10 cellular contexts compared by ENCODE assay signal in the genomic region with DNA sequence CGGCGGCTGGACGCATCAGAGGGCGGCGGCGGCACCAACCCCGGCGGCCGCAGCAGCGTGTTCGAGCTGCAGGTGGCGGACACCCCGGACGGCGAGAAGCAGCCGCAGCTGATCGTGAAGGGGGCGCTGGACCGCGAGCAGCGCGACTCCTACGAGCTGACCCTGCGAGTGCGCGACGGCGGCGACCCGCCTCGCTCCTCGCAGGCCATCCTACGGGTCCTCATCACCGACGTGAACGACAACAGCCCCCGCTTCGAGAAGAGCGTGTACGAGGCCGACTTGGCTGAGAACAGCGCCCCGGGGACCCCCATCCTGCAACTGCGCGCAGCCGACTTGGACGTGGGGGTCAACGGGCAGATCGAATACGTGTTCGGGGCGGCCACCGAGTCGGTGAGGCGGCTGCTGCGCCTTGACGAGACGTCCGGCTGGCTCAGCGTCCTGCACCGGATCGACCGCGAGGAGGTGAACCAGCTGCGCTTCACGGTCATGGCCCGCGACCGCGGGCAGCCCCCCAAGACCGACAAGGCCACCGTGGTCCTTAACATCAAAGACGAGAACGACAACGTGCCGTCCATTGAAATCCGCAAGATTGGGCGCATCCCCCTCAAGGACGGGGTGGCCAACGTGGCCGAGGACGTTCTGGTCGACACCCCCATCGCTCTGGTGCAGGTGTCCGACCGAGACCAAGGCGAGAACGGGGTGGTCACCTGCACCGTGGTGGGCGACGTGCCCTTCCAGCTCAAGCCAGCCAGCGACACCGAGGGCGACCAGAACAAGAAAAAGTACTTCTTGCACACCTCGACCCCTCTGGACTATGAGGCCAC. TPM values are rescaled to one million over a fixed set of nuclear protein-coding genes. Genes with fewer than 3 reads are reported as not detected.
DNase-seq lines count a peak whose midpoint lies in the region; ATAC-seq, FAIRE-seq and TF ChIP-seq lines count a peak whose summit lies in the region.
"Had no signal": no experiment of that assay in that cellular context is flagged by ENCODE, and none has a peak within 500 bp of the region (broad histone marks: within the 10 kb centered on the region; RNA-seq: fewer than 3 reads in every experiment).

No MANE protein-coding gene starts in this region.

- CTCF ChIA-PET in HepG2 (lab: Yijun Ruan, JAX; ENCODE audit: low intra/inter-chr PET ratio, low total read pairs): no interaction called here
- CTCF ChIA-PET in naive thymus-derived CD4-positive, alpha-beta T cell (lab: Charles Lee): no interaction called here

- H3K4me3 ChIP-seq in liver (ENCODE audit: low read depth in 1 of 3, low read length in 3 of 3): peak overlapping the region in 2 of 3 donors; percentile 24 to 51
- no peak overlapping the region for H3K4me3 ChIP-seq in HepG2 (replicated peaks in 1 of 3; ENCODE audit: insufficient read depth in 1 of 3, low read depth in 2 of 3, low read length in 3 of 3)
- peak overlapping the region; percentile 47 to 48 for H3K4me3 ChIP-seq in foreskin fibroblast (ENCODE audit: low read depth in 1 of 2, low read length in 2 of 2)
- H3K4me3 ChIP-seq in neuron (ENCODE audit: low read length): peak overlapping the region; percentile 69
- H3K4me3 ChIP-seq in naive thymus-derived CD4-positive, alpha-beta T cell (ENCODE audit: low read length): no peak overlapping the region

- no peak for TF ChIP-seq EP300 in HepG2 (IDR thresholded peaks at IDR 0.05; ENCODE audit: low read depth in 2 of 2, low read length in 2 of 2)
- TF ChIP-seq EP300 in HepG2 (CRISPR knock-in tag; IDR thresholded peaks at IDR 0.05; ENCODE audit: borderline replicate concordance): no peak

- H3K9me3 Mint-ChIP-seq in naive thymus-derived CD4-positive, alpha-beta T cell: peaks cover 0 to 10% (median 4%) of the 10 kb centered on the region in 11 donors
- H3K9me3 Mint-ChIP-seq: CD8-positive, alpha-beta T cell had no signal

- no peaks in the 10 kb centered on the region for H3K79me2 ChIP-seq in HepG2 (ENCODE audit: insufficient read depth, low read length)

- FAIRE-seq in HepG2 (lab: Jason Lieb, UNC): no peak

- WGBS in liver: 6% methylated on average over 95 of the region's 95 CpGs
- WGBS in HepG2 (ENCODE audit: low lambda C conversion rate): 93% methylated on average over 63 of the region's 95 CpGs

- peaks cover 48 to 58% (median 54%) of the 10 kb centered on the region in 5 donors for H3K27me3 Mint-ChIP-seq in naive thymus-derived CD4-positive, alpha-beta T cell

- H3K4me1 ChIP-seq in liver (ENCODE audit: control insufficient read depth in 4 of 4, insufficient read depth in 4 of 4, low read length in 3 of 4): peaks cover 8 to 42% (median 25%) of the 10 kb centered on the region in 4 donors
- H3K4me1 ChIP-seq in HepG2 (ENCODE audit: insufficient read depth, low read length): peaks cover 9% of the 10 kb centered on the region; the same call in 1 of the 2 replicates
- peaks cover 13% of the 10 kb centered on the region for H3K4me1 ChIP-seq in neuron (ENCODE audit: insufficient read depth, low read length)
- H3K4me1 ChIP-seq in naive thymus-derived CD4-positive, alpha-beta T cell (ENCODE audit: control insufficient read depth in 2 of 2, insufficient read depth in 2 of 2, low read length in 2 of 2): peaks cover 0 to 6% of the 10 kb centered on the region in 2 donors

- BruUV-seq in HepG2 (replicated peaks; lab: Mats Ljungman, UMichigan): no TSS peak

- H3K4me1 Mint-ChIP-seq in naive thymus-derived CD4-positive, alpha-beta T cell: peaks cover 12 to 47% (median 29%) of the 10 kb centered on the region in 7 donors

- H3K36me3 ChIP-seq in liver (ENCODE audit: control insufficient read depth in 4 of 4, insufficient read depth in 3 of 4, low read depth in 1 of 4, low read length in 3 of 4): no peaks in the 10 kb centered on the region
- no peaks in the 10 kb centered on the region for H3K36me3 ChIP-seq in HepG2 (replicated peaks in 1 of 2; ENCODE audit: control insufficient read depth in 1 of 2, insufficient read depth in 2 of 2, low read length in 2 of 2)
- no peaks in the 10 kb centered on the region for H3K36me3 ChIP-seq in neuron (ENCODE audit: insufficient read depth, low read length)
- no peaks in the 10 kb centered on the region for H3K36me3 ChIP-seq in naive thymus-derived CD4-positive, alpha-beta T cell (ENCODE audit: control insufficient read depth in 2 of 3, insufficient read depth in 3 of 3, low read length in 3 of 3)

- H4K20me1 ChIP-seq in HepG2 (ENCODE audit: insufficient read depth, low read length): no peaks in the 10 kb centered on the region

- no peak for DNase-seq in HepG2 (ENCODE audit: low spot score)
- no peak for DNase-seq in foreskin fibroblast
- no peak for DNase-seq in naive thymus-derived CD4-positive, alpha-beta T cell
- DNase-seq: CD8-positive, alpha-beta T cell; naive thymus-derived CD8-positive, alpha-beta T cell had no signal

- H3K9ac ChIP-seq in liver (ENCODE audit: low read depth in 1 of 2, low read length in 2 of 2): no peak overlapping the region
- H3K9ac ChIP-seq in HepG2 (ENCODE audit: insufficient read depth, low read depth, low read length): no peak overlapping the region

- in situ Hi-C loops in HepG2 (cut with HindIII; ENCODE audit: extremely low pct_ligation_motif_present, low pct_unique_long_range_greater_than_20kb): no loop called here

- H3K27me3 ChIP-seq in liver (ENCODE audit: control insufficient read depth in 4 of 4, insufficient read depth in 4 of 4, low read length in 3 of 4) (peaks cover 0 to 14% (median 7%) of the 10 kb centered on the region in 4 donors), HepG2 (ENCODE audit: control insufficient read depth in 1 of 2, insufficient read depth in 2 of 2, low read length in 2 of 2) (peaks cover 4 to 31% of the 10 kb centered on the region in 2 experiments; a peak in 4 of 5 replicates), neuron (ENCODE audit: insufficient read depth, low read length) (no peaks in the 10 kb centered on the region)
- peaks cover 0 to 3% of the 10 kb centered on the region in 2 donors for H3K27me3 ChIP-seq in naive thymus-derived CD4-positive, alpha-beta T cell (ENCODE audit: control insufficient read depth in 2 of 2, insufficient read depth in 2 of 2, low read length in 2 of 2)

- H3K27ac Mint-ChIP-seq in naive thymus-derived CD4-positive, alpha-beta T cell: no peak overlapping the region
- H3K27ac Mint-ChIP-seq: CD8-positive, alpha-beta T cell; naive thymus-derived CD8-positive, alpha-beta T cell had no signal

- H3K9me3 ChIP-seq in liver (ENCODE audit: control insufficient read depth in 4 of 4, low read length in 3 of 4) (peaks cover 0 to 2% (median 0%) of the 10 kb centered on the region in 4 donors), HepG2 (ENCODE audit: low read length) (no peaks in the 10 kb centered on the region), neuron (ENCODE audit: low read length) (peaks cover 11% of the 10 kb centered on the region)
- H3K9me3 ChIP-seq in naive thymus-derived CD4-positive, alpha-beta T cell (ENCODE audit: control insufficient read depth in 2 of 3, low read length in 3 of 3): no peaks in the 10 kb centered on the region

- no peak for ATAC-seq in HepG2
- ATAC-seq in GM21360 (IDR thresholded peaks at IDR 0.05; ENCODE audit: unreplicated experiment): no peak
- ATAC-seq in HG03280 (IDR thresholded peaks at IDR 0.05; ENCODE audit: unreplicated experiment): no peak
- ATAC-seq in GM19397 (IDR thresholded peaks at IDR 0.05; ENCODE audit: unreplicated experiment): no peak
- ATAC-seq in naive thymus-derived CD4-positive, alpha-beta T cell: no peak
- ATAC-seq: CD8-positive, alpha-beta T cell; naive thymus-derived CD8-positive, alpha-beta T cell had no signal

- H2AFZ ChIP-seq in HepG2 (ENCODE audit: low read length) (no peak overlapping the region), neuron (ENCODE audit: low read depth, low read length) (no peak overlapping the region)

- peaks cover 0 to 8% (median 0%) of the 10 kb centered on the region in 5 donors for H3K36me3 Mint-ChIP-seq in naive thymus-derived CD4-positive, alpha-beta T cell
- H3K36me3 Mint-ChIP-seq: CD8-positive, alpha-beta T cell had no signal

- no peak for TF ChIP-seq POLR2A in HepG2 (IDR thresholded peaks at IDR 0.05; ENCODE audit: insufficient read depth in 1 of 2, low read depth in 2 of 2, low read length in 2 of 2)

- intact Hi-C loops in HepG2 (cut with micrococcal nuclease; ENCODE audit: unreplicated experiment): no loop called here
- intact Hi-C loops in naive thymus-derived CD4-positive, alpha-beta T cell (cut with micrococcal nuclease): no loop called here

- POLR2A ChIA-PET in HepG2 (lab: Yijun Ruan, JAX): no interaction called here
- POLR2A ChIA-PET in naive thymus-derived CD4-positive, alpha-beta T cell (lab: Charles Lee): no interaction called here

- no peak for TF ChIP-seq RAD21 in liver (IDR thresholded peaks at IDR 0.05)
- no peak for TF ChIP-seq RAD21 in HepG2 (CRISPR knock-in tag; IDR thresholded peaks at IDR 0.05)

- peak overlapping the region in 3 of 10 donors; percentile 21 to 57 (median 38) for H3K4me3 Mint-ChIP-seq in naive thymus-derived CD4-positive, alpha-beta T cell

- TF ChIP-seq CTCF in liver (IDR thresholded peaks at IDR 0.05; ENCODE audit: low read depth, low read length, missing input control) (no peak), HepG2 (CRISPR knock-in tag; IDR thresholded peaks at IDR 0.05) (no peak), foreskin fibroblast (IDR thresholded peaks at IDR 0.05; ENCODE audit: low read depth, low read length) (no peak)

- no peak overlapping the region for H3K27ac ChIP-seq in liver (ENCODE audit: low read depth in 1 of 2, low read length in 2 of 2)
- no peak overlapping the region for H3K27ac ChIP-seq in HepG2 (ENCODE audit: extremely low read length, insufficient read depth, low read length)
- H3K27ac ChIP-seq in naive thymus-derived CD4-positive, alpha-beta T cell (ENCODE audit: low read depth, low read length): no peak overlapping the region

- no peak overlapping the region for H3K4me2 ChIP-seq in HepG2 (ENCODE audit: low read depth, low read length)

RNA-seq across cellular contexts. Expression of a gene that starts 2.1 kb away (rescaled TPM):
- 1 to 10 TPM; 1.3 to 3.0 TPM for total RNA-seq in liver
- under 1 TPM; 0.32 to 0.61 TPM for polyA plus RNA-seq in liver
- total RNA-seq in HepG2 (2016; rRNA removed; fragmentation: Illumina TruSeq; extraction: Trizol): not detected in 2 replicates
- not detected in 2 replicates for total RNA-seq in HepG2 (2016; cell fraction: cytosol; rRNA removed; fragmentation: Illumina TruSeq; extraction: Trizol; ENCODE audit: low read depth)
- total RNA-seq in HepG2 (2016; cell fraction: insoluble cytoplasmic fraction; rRNA removed; fragmentation: Illumina TruSeq; extraction: Trizol): not detected in 2 replicates
- total RNA-seq in HepG2 (2016; cell fraction: membrane; rRNA removed; fragmentation: Illumina TruSeq; extraction: Trizol): not detected in 2 replicates
- total RNA-seq in HepG2 (2016; cell fraction: nucleus; rRNA removed; fragmentation: Illumina TruSeq; extraction: Trizol): not detected in 2 replicates
- polyA plus RNA-seq in HepG2 (2011; rRNA removed): not detected in 2 replicates
- polyA plus RNA-seq in HepG2 (2011; cell fraction: cytosol; rRNA removed): not detected in 2 replicates
- 0.03 TPM in 1 of 2 replicates, not detected in the other for polyA plus RNA-seq in HepG2 (2011; cell fraction: nucleus; rRNA removed)
- polyA plus RNA-seq in HepG2 (2012): not detected in 2 replicates
- polyA plus RNA-seq in HepG2 (2016; cell fraction: cytosol; fragmentation: Illumina TruSeq; extraction: Trizol; ENCODE audit: low read depth): not detected in 2 replicates
- not detected in 2 replicates for polyA plus RNA-seq in HepG2 (2016; cell fraction: insoluble cytoplasmic fraction; fragmentation: Illumina TruSeq; extraction: Trizol; ENCODE audit: low read depth)
- polyA plus RNA-seq in HepG2 (2016; cell fraction: membrane; fragmentation: Illumina TruSeq; extraction: Trizol; ENCODE audit: low read depth): not detected in 2 replicates
- polyA plus RNA-seq in HepG2 (2016; cell fraction: nucleus; fragmentation: Illumina TruSeq; extraction: Trizol; ENCODE audit: insufficient read depth, low read depth): not detected in 2 replicates
- 38.9 TPM in 1 of 2 replicates, not detected in the other for polyA minus RNA-seq in HepG2 (2011; rRNA and poly(A)+ RNA removed; ENCODE audit: low replicate concordance)
- polyA minus RNA-seq in HepG2 (2011; cell fraction: cytosol; rRNA and poly(A)+ RNA removed): not detected in 2 replicates
- 0.12 and 0.13 TPM in 2 replicates for polyA minus RNA-seq in HepG2 (2011; cell fraction: nucleus; rRNA and poly(A)+ RNA removed)
- total RNA-seq in naive thymus-derived CD4-positive, alpha-beta T cell: not detected
- not detected for polyA plus RNA-seq in naive thymus-derived CD4-positive, alpha-beta T cell
- total RNA-seq: CD8-positive, alpha-beta T cell; naive thymus-derived CD8-positive, alpha-beta T cell had no signal
- polyA plus RNA-seq: naive thymus-derived CD8-positive, alpha-beta T cell had no signal

Comparison
In these comparisons a context has a peak if more than half of its experiments do, and no peak if none do; other contexts are left out.
1. H3K4me3 ChIP-seq: peak in liver (2 of 3), foreskin fibroblast (2 of 2) and neuron (single experiment); none in HepG2 (0 of 3) and naive thymus-derived CD4-positive, alpha-beta T cell (single experiment).